In genomic region chr22:42490244-42490832, GRCh38 we compare ENCODE assay signal across 21 cellular contexts. TPM values are rescaled to one million over a fixed set of nuclear protein-coding genes. Genes with fewer than 3 reads are reported as not detected.
A peak's percentile ranks its signal among the peaks of the same experiment; 100 is the strongest.
DNase-seq lines count a peak whose midpoint lies in the region; ATAC-seq, FAIRE-seq and TF ChIP-seq lines count a peak whose summit lies in the region.
"Had no signal": no experiment of that assay in that cellular context is flagged by ENCODE, and none has a peak within 500 bp of the region (broad histone marks: within the 10 kb centered on the region; RNA-seq: fewer than 3 reads in every experiment).

No MANE protein-coding gene starts in this region.

- H3K27me3 ChIP-seq in GM23338 (ENCODE audit: insufficient read depth) (no peaks in the 10 kb centered on the region), HepG2 (ENCODE audit: control insufficient read depth in 1 of 2, insufficient read depth in 2 of 2, low read length in 2 of 2) (no peaks in the 10 kb centered on the region; a peak in 1 of 5 replicates), spleen (replicated peaks in 1 of 7) (peaks cover 0 to 6% (median 0%) of the 10 kb centered on the region in 7 donors), BE2C (no peaks in the 10 kb centered on the region)
- H3K27me3 ChIP-seq: BLaER1 had no signal

- H3K36me3 Mint-ChIP-seq in GM23338 (ENCODE audit: low read depth) (no peaks in the 10 kb centered on the region), WTC11 (no peaks in the 10 kb centered on the region)
- no peaks in the 10 kb centered on the region for H3K36me3 Mint-ChIP-seq in activated CD4-positive, alpha-beta memory T cell treated with anti-CD3 and anti-CD28 coated beads, Interleukin-2, amount 10 ng/mL, durations not matched to agents 7 days and 5 days (ENCODE audit: low read depth)
- H3K36me3 Mint-ChIP-seq: CD14-positive monocyte; CD4-positive, alpha-beta memory T cell had no signal

- TF ChIP-seq EP300 in HepG2 (IDR thresholded peaks at IDR 0.05; ENCODE audit: low read depth in 2 of 2, low read length in 2 of 2) (no peak), HepG2 (CRISPR knock-in tag; IDR thresholded peaks at IDR 0.05; ENCODE audit: borderline replicate concordance) (no peak)

- H3K4me1 ChIP-seq in GM23338 (ENCODE audit: insufficient read depth) = peaks cover 8% of the 10 kb centered on the region; the same call in 1 of the 2 replicates
- H3K4me1 ChIP-seq in HepG2 (ENCODE audit: insufficient read depth, low read length) = peaks cover 13% of the 10 kb centered on the region; the same call in 1 of the 2 replicates
- H3K4me1 ChIP-seq in spleen = no peaks in the 10 kb centered on the region
- no peaks in the 10 kb centered on the region for H3K4me1 ChIP-seq in BE2C
- H3K4me1 ChIP-seq: BLaER1 had no signal

- no peak for TF ChIP-seq POLR2A in HepG2 (IDR thresholded peaks at IDR 0.05; ENCODE audit: insufficient read depth in 1 of 2, low read depth in 2 of 2, low read length in 2 of 2)
- no peak for TF ChIP-seq POLR2A in spleen (IDR thresholded peaks at IDR 0.05)

- in situ Hi-C loops in HepG2 (cut with HindIII; ENCODE audit: extremely low pct_ligation_motif_present, low pct_unique_long_range_greater_than_20kb) = no loop called here

- intact Hi-C loops in HepG2 (cut with micrococcal nuclease; ENCODE audit: unreplicated experiment) = no loop called here
- intact Hi-C loops in spleen (cut with DNase I; ENCODE audit: low total_unique reads) = no loop called here

- no peak for FAIRE-seq in HepG2 (lab: Jason Lieb, UNC)
- FAIRE-seq: GM12892, GM18507 had no signal

- no peaks in the 10 kb centered on the region for H4K20me1 ChIP-seq in GM23338 (replicated peaks; ENCODE audit: insufficient read depth)
- H4K20me1 ChIP-seq in HepG2 (ENCODE audit: insufficient read depth, low read length) = no peaks in the 10 kb centered on the region
- H4K20me1 ChIP-seq: BLaER1 had no signal

- ATAC-seq in GM23338 = peak; percentile 71
- peak; percentile 24; the same call in 1 of the 2 replicates for ATAC-seq in WTC11
- peak; percentile 91 for ATAC-seq in HepG2

- peaks cover 18% of the 10 kb centered on the region; the same call in 2 of the 3 replicates for H3K4me1 Mint-ChIP-seq in GM23338
- peaks cover 23% of the 10 kb centered on the region for H3K4me1 Mint-ChIP-seq in WTC11
- H3K4me1 Mint-ChIP-seq in activated CD4-positive, alpha-beta memory T cell treated with anti-CD3 and anti-CD28 coated beads, Interleukin-2, amount 10 ng/mL, durations not matched to agents 7 days and 5 days = no peaks in the 10 kb centered on the region
- H3K4me1 Mint-ChIP-seq: CD14-positive monocyte; CD4-positive, alpha-beta memory T cell had no signal

- no TSS peak for BruUV-seq in HepG2 (replicated peaks; lab: Mats Ljungman, UMichigan)

- no peak overlapping the region; the same call in 1 of the 2 replicates for H3K27ac ChIP-seq in GM23338 (ENCODE audit: low read depth)
- H3K27ac ChIP-seq in HepG2 (ENCODE audit: extremely low read length, insufficient read depth, low read length) = no peak overlapping the region
- no peak overlapping the region for H3K27ac ChIP-seq in spleen
- H3K27ac ChIP-seq: BLaER1, KMS-11 had no signal

- DNase-seq in GM23338 (ENCODE audit: low spot score) (no peak), WTC11 (ENCODE audit: low spot score) (no peak), HepG2 (ENCODE audit: low spot score) (peak; percentile 23), spleen (peak; percentile 19), NCI-H1436 treated with DMSO at 0.1 percent for 48 hours (lab: John Stamatoyannopoulos, UW) (no peak), HT-29 (ENCODE audit: low spot score) (no peak), BE2C (no peak)
- no peak for DNase-seq in activated CD4-positive, alpha-beta memory T cell treated with anti-CD3 and anti-CD28 coated beads, Interleukin-2, amount 10 ng/mL, durations not matched to agents 7 days and 5 days
- DNase-seq: ACHN; CD4-positive, alpha-beta memory T cell; DMS153; DMS79; GDM1; HCEC 1CT; HFFc6 had no signal

- POLR2A ChIA-PET in WTC11 (lab: Charles Lee) (interaction anchor here (0.5 kb wide), 1 partner anchor 290 kb away, joined by 6 read pairs; no protein-coding TSS in a partner anchor), HepG2 (lab: Yijun Ruan, JAX) (no interaction called here)
- POLR2A ChIA-PET in activated CD4-positive, alpha-beta memory T cell treated with anti-CD3 and anti-CD28 coated beads, Interleukin-2, amount 10 ng/mL, durations not matched to agents 7 days and 5 days (lab: Charles Lee) = no interaction called here

- H3K79me2 ChIP-seq in GM23338 (replicated peaks; ENCODE audit: insufficient read depth) (no peaks in the 10 kb centered on the region), HepG2 (ENCODE audit: insufficient read depth, low read length) (no peaks in the 10 kb centered on the region)

- H3K9me3 Mint-ChIP-seq in GM23338 (no peaks in the 10 kb centered on the region), WTC11 (0 out of 2 replicates have a peak, but pooled peaks cover 3% of the 10 kb centered on the region)
- H3K9me3 Mint-ChIP-seq in activated CD4-positive, alpha-beta memory T cell treated with anti-CD3 and anti-CD28 coated beads, Interleukin-2, amount 10 ng/mL, durations not matched to agents 7 days and 5 days = no peaks in the 10 kb centered on the region
- H3K9me3 Mint-ChIP-seq: CD14-positive monocyte, HFFc6 had no signal

- TF ChIP-seq CTCF in GM23338 (conservative IDR thresholded peaks at IDR 0.05; ENCODE audit: low read depth in 2 of 2) (no peak), WTC11 (IDR thresholded peaks at IDR 0.05) (no peak), HepG2 (CRISPR knock-in tag; IDR thresholded peaks at IDR 0.05) (no peak), spleen (IDR thresholded peaks at IDR 0.05 in 8 of 11, conservative IDR thresholded peaks at IDR 0.05 in 3 of 11) (no peak), BE2C (IDR thresholded peaks at IDR 0.05; ENCODE audit: low read depth, low read length) (no peak)

- H3K4me3 ChIP-seq in GM23338 (no peak overlapping the region), HepG2 (replicated peaks in 1 of 3; ENCODE audit: insufficient read depth in 1 of 3, low read depth in 2 of 3, low read length in 3 of 3) (no peak overlapping the region), spleen (no peak overlapping the region), BE2C (ENCODE audit: low read depth, low read length) (no peak overlapping the region)
- H3K4me3 ChIP-seq: BLaER1 had no signal

- no peak overlapping the region for H3K4me2 ChIP-seq in GM23338
- no peak overlapping the region for H3K4me2 ChIP-seq in HepG2 (ENCODE audit: low read depth, low read length)
- H3K4me2 ChIP-seq: BLaER1, KMS-11 had no signal

- H3K27me3 Mint-ChIP-seq in GM23338 (ENCODE audit: insufficient read depth, low read depth, poor library complexity) (peaks cover 10% of the 10 kb centered on the region), WTC11 (ENCODE audit: low read depth) (no peaks in the 10 kb centered on the region)
- H3K27me3 Mint-ChIP-seq in activated CD4-positive, alpha-beta memory T cell treated with anti-CD3 and anti-CD28 coated beads, Interleukin-2, amount 10 ng/mL, durations not matched to agents 7 days and 5 days = peaks cover 12% of the 10 kb centered on the region

- 13% methylated on average over 8 of the region's 8 CpGs for WGBS in HepG2 (ENCODE audit: low lambda C conversion rate)
- 63 to 81% (median 75%) methylated on average over 8 of the region's 8 CpGs for WGBS in spleen, 5 donors

- peak overlapping the region; percentile 72; the same call in 1 of the 2 replicates for H2AFZ ChIP-seq in GM23338
- no peak overlapping the region for H2AFZ ChIP-seq in HepG2 (ENCODE audit: low read length)

- CTCF ChIA-PET in WTC11 (lab: Charles Lee) = interaction anchor here (0.6 to 2.1 kb wide), 3 partner anchors 8 to 46 kb away, joined by 3 to 11 read pairs (median 9); no protein-coding TSS in a partner anchor
- CTCF ChIA-PET in HepG2 (lab: Yijun Ruan, JAX; ENCODE audit: low intra/inter-chr PET ratio, low total read pairs) = no interaction called here
- CTCF ChIA-PET in activated CD4-positive, alpha-beta memory T cell treated with anti-CD3 and anti-CD28 coated beads, Interleukin-2, amount 10 ng/mL, durations not matched to agents 7 days and 5 days (lab: Charles Lee) = no interaction called here

- H3F3A ChIP-seq in GM23338 (replicated peaks; ENCODE audit: low read depth) = 0 out of 2 replicates have a peak, but pooled peaks cover 5% of the 10 kb centered on the region

- no peaks in the 10 kb centered on the region for H3K9me3 ChIP-seq in HepG2 (ENCODE audit: low read length)
- no peaks in the 10 kb centered on the region for H3K9me3 ChIP-seq in spleen
- no peaks in the 10 kb centered on the region for H3K9me3 ChIP-seq in BE2C
- H3K9me3 ChIP-seq: BLaER1 had no signal

- H3K9ac ChIP-seq in HepG2 (ENCODE audit: insufficient read depth, low read depth, low read length) = no peak overlapping the region
- H3K9ac ChIP-seq: BLaER1, KMS-11 had no signal

- no peak for TF ChIP-seq RAD21 in HepG2 (CRISPR knock-in tag; IDR thresholded peaks at IDR 0.05)

- H3K4me3 Mint-ChIP-seq in GM23338 (no peak overlapping the region), WTC11 (no peak overlapping the region)
- no peak overlapping the region for H3K4me3 Mint-ChIP-seq in activated CD4-positive, alpha-beta memory T cell treated with anti-CD3 and anti-CD28 coated beads, Interleukin-2, amount 10 ng/mL, durations not matched to agents 7 days and 5 days
- H3K4me3 Mint-ChIP-seq: CD14-positive monocyte; CD4-positive, alpha-beta memory T cell; HFFc6 had no signal

- H3K27ac Mint-ChIP-seq in GM23338 (no peak overlapping the region), WTC11 (0 out of 2 replicates have a peak overlapping the region, but pooled peaks have one; percentile 27)
- H3K27ac Mint-ChIP-seq in activated CD4-positive, alpha-beta memory T cell treated with anti-CD3 and anti-CD28 coated beads, Interleukin-2, amount 10 ng/mL, durations not matched to agents 7 days and 5 days = no peak overlapping the region
- H3K27ac Mint-ChIP-seq: CD14-positive monocyte; CD4-positive, alpha-beta memory T cell; HFFc6 had no signal

- H3K36me3 ChIP-seq in GM23338 (ENCODE audit: insufficient read depth) (no peaks in the 10 kb centered on the region), HepG2 (replicated peaks in 1 of 2; ENCODE audit: control insufficient read depth in 1 of 2, insufficient read depth in 2 of 2, low read length in 2 of 2) (no peaks in the 10 kb centered on the region), spleen (no peaks in the 10 kb centered on the region), BE2C (no peaks in the 10 kb centered on the region)
- H3K36me3 ChIP-seq: BLaER1 had no signal

- H3K9me2 ChIP-seq in GM23338 (ENCODE audit: insufficient read depth) = no peaks in the 10 kb centered on the region

RNA-seq across cellular contexts. Expression of gene RRP7A, which starts 29.3 kb away (rescaled TPM):
- 51.9 and 59.2 TPM in 2 replicates for total RNA-seq in GM23338 (2014; rRNA removed; shearing (Covaris generic))
- 48.1 and 48.9 TPM in 2 replicates for polyA plus RNA-seq in GM23338 (2016; fragmentation: Nextera tagmentation; extraction: Ambion mirVana)
- 72.9 to 95.0 TPM (median 76.5 TPM) in 3 replicates for total RNA-seq in WTC11 (2021)
- 41.6 and 48.6 TPM in 2 replicates for total RNA-seq in HepG2 (2016; rRNA removed; fragmentation: Illumina TruSeq; extraction: Trizol)
- total RNA-seq in HepG2 (2016; cell fraction: cytosol; rRNA removed; fragmentation: Illumina TruSeq; extraction: Trizol; ENCODE audit: low read depth) = 6.9 and 8.5 TPM in 2 replicates
- 45.2 and 47.7 TPM in 2 replicates for total RNA-seq in HepG2 (2016; cell fraction: insoluble cytoplasmic fraction; rRNA removed; fragmentation: Illumina TruSeq; extraction: Trizol)
- 19.1 and 19.5 TPM in 2 replicates for total RNA-seq in HepG2 (2016; cell fraction: membrane; rRNA removed; fragmentation: Illumina TruSeq; extraction: Trizol)
- total RNA-seq in HepG2 (2016; cell fraction: nucleus; rRNA removed; fragmentation: Illumina TruSeq; extraction: Trizol) = 21.2 and 24.0 TPM in 2 replicates
- polyA plus RNA-seq in HepG2 (2011; rRNA removed) = 13.8 and 15.3 TPM in 2 replicates
- polyA plus RNA-seq in HepG2 (2011; cell fraction: cytosol; rRNA removed) = 11.4 and 15.1 TPM in 2 replicates
- 9.3 and 9.5 TPM in 2 replicates for polyA plus RNA-seq in HepG2 (2011; cell fraction: nucleus; rRNA removed)
- 12.1 and 13.0 TPM in 2 replicates for polyA plus RNA-seq in HepG2 (2012)
- 6.2 and 6.7 TPM in 2 replicates for polyA plus RNA-seq in HepG2 (2016; cell fraction: cytosol; fragmentation: Illumina TruSeq; extraction: Trizol; ENCODE audit: low read depth)
- polyA plus RNA-seq in HepG2 (2016; cell fraction: insoluble cytoplasmic fraction; fragmentation: Illumina TruSeq; extraction: Trizol; ENCODE audit: low read depth) = 42.1 and 48.9 TPM in 2 replicates
- 12.1 and 12.4 TPM in 2 replicates for polyA plus RNA-seq in HepG2 (2016; cell fraction: membrane; fragmentation: Illumina TruSeq; extraction: Trizol; ENCODE audit: low read depth)
- polyA plus RNA-seq in HepG2 (2016; cell fraction: nucleus; fragmentation: Illumina TruSeq; extraction: Trizol; ENCODE audit: insufficient read depth, low read depth) = 46.5 and 46.7 TPM in 2 replicates
- polyA minus RNA-seq in HepG2 (2011; rRNA and poly(A)+ RNA removed; ENCODE audit: low replicate concordance) = 15.8 and 23.5 TPM in 2 replicates
- 6.8 and 7.3 TPM in 2 replicates for polyA minus RNA-seq in HepG2 (2011; cell fraction: cytosol; rRNA and poly(A)+ RNA removed)
- 10.4 and 12.2 TPM in 2 replicates for polyA minus RNA-seq in HepG2 (2011; cell fraction: nucleus; rRNA and poly(A)+ RNA removed)
- 10 to 100 TPM; 27.1 to 47.4 (median 42.5) TPM for total RNA-seq in spleen
- polyA plus RNA-seq in spleen = 10 to 100 TPM in 2 of 3 donors, 1 to 10 TPM in 1; 8.9 to 38.8 (median 31.5) TPM
- 10 to 100 TPM; 58.8 to 62.5 TPM for total RNA-seq in activated CD4-positive, alpha-beta memory T cell treated with anti-CD3 and anti-CD28 coated beads, Interleukin-2, amount 10 ng/mL, durations not matched to agents 7 days and 5 days
- total RNA-seq in HT-29 (2014; rRNA removed; shearing (Covaris generic)) = 38.6 and 40.2 TPM in 2 replicates
- polyA plus RNA-seq in BE2C (2012; ENCODE audit: insufficient read depth, insufficient read length, low read depth) = 51.4 TPM

RNA-seq across cellular contexts. Expression of gene NFAM1, which starts 58.1 kb away (rescaled TPM):
- total RNA-seq in GM23338 (2014; rRNA removed; shearing (Covaris generic)) = 0.23 and 0.49 TPM in 2 replicates
- polyA plus RNA-seq in GM23338 (2016; fragmentation: Nextera tagmentation; extraction: Ambion mirVana) (0.09 and 0.11 TPM in 2 replicates), HepG2 (2011; rRNA removed) (0.03 and 0.10 TPM in 2 replicates), spleen (10 to 100 TPM in 1 of 3 donors, 1 to 10 TPM in 2; 2.0 to 10.6 (median 3.0) TPM)
- total RNA-seq in WTC11 (2021) (0.92 to 1.6 TPM (median 1.2 TPM) in 3 replicates), HepG2 (2016; rRNA removed; fragmentation: Illumina TruSeq; extraction: Trizol) (not detected in 2 replicates), spleen (10 to 100 TPM; 18.7 to 56.6 (median 39.0) TPM)
- total RNA-seq in HepG2 (2016; cell fraction: cytosol; rRNA removed; fragmentation: Illumina TruSeq; extraction: Trizol; ENCODE audit: low read depth) = not detected in 2 replicates
- not detected in 2 replicates for total RNA-seq in HepG2 (2016; cell fraction: insoluble cytoplasmic fraction; rRNA removed; fragmentation: Illumina TruSeq; extraction: Trizol)
- not detected in 2 replicates for total RNA-seq in HepG2 (2016; cell fraction: membrane; rRNA removed; fragmentation: Illumina TruSeq; extraction: Trizol)
- not detected in 2 replicates for total RNA-seq in HepG2 (2016; cell fraction: nucleus; rRNA removed; fragmentation: Illumina TruSeq; extraction: Trizol)
- polyA plus RNA-seq in HepG2 (2011; cell fraction: cytosol; rRNA removed) = 0.01 TPM in 2 replicates
- polyA plus RNA-seq in HepG2 (2011; cell fraction: nucleus; rRNA removed) = 0.05 TPM in 1 of 2 replicates, not detected in the other
- 0.24 and 0.35 TPM in 2 replicates for polyA plus RNA-seq in HepG2 (2012)
- not detected in 2 replicates for polyA plus RNA-seq in HepG2 (2016; cell fraction: cytosol; fragmentation: Illumina TruSeq; extraction: Trizol; ENCODE audit: low read depth)
- polyA plus RNA-seq in HepG2 (2016; cell fraction: insoluble cytoplasmic fraction; fragmentation: Illumina TruSeq; extraction: Trizol; ENCODE audit: low read depth) = not detected in 2 replicates
- polyA plus RNA-seq in HepG2 (2016; cell fraction: membrane; fragmentation: Illumina TruSeq; extraction: Trizol; ENCODE audit: low read depth) = not detected in 2 replicates
- not detected in 2 replicates for polyA plus RNA-seq in HepG2 (2016; cell fraction: nucleus; fragmentation: Illumina TruSeq; extraction: Trizol; ENCODE audit: insufficient read depth, low read depth)
- 0.05 TPM in 1 of 2 replicates, not detected in the other for polyA minus RNA-seq in HepG2 (2011; rRNA and poly(A)+ RNA removed; ENCODE audit: low replicate concordance)
- not detected in 2 replicates for polyA minus RNA-seq in HepG2 (2011; cell fraction: cytosol; rRNA and poly(A)+ RNA removed)
- polyA minus RNA-seq in HepG2 (2011; cell fraction: nucleus; rRNA and poly(A)+ RNA removed) = not detected in 2 replicates
- total RNA-seq in activated CD4-positive, alpha-beta memory T cell treated with anti-CD3 and anti-CD28 coated beads, Interleukin-2, amount 10 ng/mL, durations not matched to agents 7 days and 5 days = under 1 TPM; 0.05 to 0.63 TPM
- not detected in 2 replicates for total RNA-seq in HT-29 (2014; rRNA removed; shearing (Covaris generic))
- polyA plus RNA-seq in BE2C (2012; ENCODE audit: insufficient read depth, insufficient read length, low read depth) = 5.0 TPM
- total RNA-seq: H4, HFFc6 had no signal

Comparison
In these comparisons a context has a peak if more than half of its experiments do, and no peak if none do; other contexts are left out.
1. ATAC-seq: peak in every context shown above with its lines; median percentile 91 in HepG2; 71 in GM23338; 24 in WTC11.
2. DNase-seq: peak in HepG2 (single experiment) and spleen (single experiment); none in GM23338 (single experiment), WTC11 (single experiment), NCI-H1436 treated with DMSO at 0.1 percent for 48 hours (single experiment), activated CD4-positive, alpha-beta memory T cell treated with anti-CD3 and anti-CD28 coated beads, Interleukin-2, amount 10 ng/mL, durations not matched to agents 7 days and 5 days (single experiment), HT-29 (single experiment) and BE2C (single experiment).